1 cellular context compared by ENCODE assay signal in genomic region chr10:74753295-74754211, GRCh38.
TF ChIP-seq lines count a peak whose summit lies in the region.

No MANE protein-coding gene starts in this region.

TF ChIP-seq in HEK293, 187 proteins besides CTCF, POLR2A, EP300 and RAD21 (continued from another document and continues in another):
- TF ChIP-seq ZNF26 (tag by site-specific recombination; IDR thresholded peaks at IDR 0.05) (no peak), GLIS1 (tag by site-specific recombination; IDR thresholded peaks at IDR 0.05) (peak; percentile 80), OVOL3 (tag by site-specific recombination; IDR thresholded peaks at IDR 0.05) (no peak), ZNF529 (tag by site-specific recombination; IDR thresholded peaks at IDR 0.05; ENCODE audit: insufficient replicate concordance) (no peak), MZF1 (tag by site-specific recombination; IDR thresholded peaks at IDR 0.05; ENCODE audit: borderline replicate concordance) (no peak), ZSCAN30 (tag by site-specific recombination; IDR thresholded peaks at IDR 0.05) (peak; percentile 66; the same call in 1 of the 2 replicates), ZNF10 (tag by site-specific recombination; IDR thresholded peaks at IDR 0.05) (no peak), ZNF560 (tag by site-specific recombination; IDR thresholded peaks at IDR 0.05; ENCODE audit: borderline replicate concordance) (no peak), ZNF416 (tag by site-specific recombination; IDR thresholded peaks at IDR 0.05) (no peak), ZBTB1 (tag by site-specific recombination; IDR thresholded peaks at IDR 0.05) (no peak), ZNF155 (tag by site-specific recombination; IDR thresholded peaks at IDR 0.05) (no peak), ZBTB20 (tag by site-specific recombination; IDR thresholded peaks at IDR 0.05) (peak; percentile 62), KLF10 (tag by site-specific recombination; IDR thresholded peaks at IDR 0.05) (no peak), KLF16 (tag by site-specific recombination; IDR thresholded peaks at IDR 0.05) (0 out of 2 replicates have a peak, but pooled peaks have one; percentile 38), ZNF639 (tag by site-specific recombination; IDR thresholded peaks at IDR 0.05) (no peak), KLF8 (tag by site-specific recombination; IDR thresholded peaks at IDR 0.05) (no peak), ZNF239 (tag by site-specific recombination; IDR thresholded peaks at IDR 0.05) (no peak), ZIC2 (tag by site-specific recombination; IDR thresholded peaks at IDR 0.05) (peak; percentile 65), ZBTB8A (tag by site-specific recombination; IDR thresholded peaks at IDR 0.05) (peak; percentile 25; the same call in 1 of the 2 replicates), SALL2 (tag by site-specific recombination; IDR thresholded peaks at IDR 0.05; ENCODE audit: borderline replicate concordance) (no peak), ZNF23 (tag by site-specific recombination; IDR thresholded peaks at IDR 0.05; ENCODE audit: borderline replicate concordance) (no peak), ATF2 (tag by site-specific recombination; IDR thresholded peaks at IDR 0.05; ENCODE audit: low read depth) (no peak), ZFP3 (tag by site-specific recombination; IDR thresholded peaks at IDR 0.05; ENCODE audit: low read depth) (no peak), ZNF335 (tag by site-specific recombination; conservative IDR thresholded peaks at IDR 0.05) (peak; percentile 66), PRDM4 (tag by site-specific recombination; IDR thresholded peaks at IDR 0.05) (0 out of 2 replicates have a peak, but pooled peaks have one; percentile 11), ZFP41 (tag by site-specific recombination; IDR thresholded peaks at IDR 0.05; ENCODE audit: borderline replicate concordance) (no peak), ZFP69B (tag by site-specific recombination; IDR thresholded peaks at IDR 0.05) (no peak), KLF1 (tag by site-specific recombination; IDR thresholded peaks at IDR 0.05) (peak; percentile 48; the same call in 1 of the 2 replicates), ZFHX2 (tag by site-specific recombination; conservative IDR thresholded peaks at IDR 0.05) (0 out of 2 replicates have a peak, but pooled peaks have one; percentile 28), KLF7 (tag by site-specific recombination; IDR thresholded peaks at IDR 0.05; ENCODE audit: borderline replicate concordance) (no peak), ZNF704 (tag by site-specific recombination; IDR thresholded peaks at IDR 0.05) (no peak), ZNF830 (tag by site-specific recombination; IDR thresholded peaks at IDR 0.05; ENCODE audit: low read depth) (no peak), ZXDB (tag by site-specific recombination; IDR thresholded peaks at IDR 0.05) (no peak), ZNF837 (tag by site-specific recombination; IDR thresholded peaks at IDR 0.05) (no peak), GFI1B (tag by site-specific recombination; IDR thresholded peaks at IDR 0.05) (no peak), ZNF707 (tag by site-specific recombination; IDR thresholded peaks at IDR 0.05) (no peak), MEIS1 (CRISPR knock-in tag; IDR thresholded peaks at IDR 0.05; ENCODE audit: borderline replicate concordance) (no peak), PRDM1 (tag by site-specific recombination; IDR thresholded peaks at IDR 0.05) (no peak)
- TF ChIP-seq, protein P1, sequence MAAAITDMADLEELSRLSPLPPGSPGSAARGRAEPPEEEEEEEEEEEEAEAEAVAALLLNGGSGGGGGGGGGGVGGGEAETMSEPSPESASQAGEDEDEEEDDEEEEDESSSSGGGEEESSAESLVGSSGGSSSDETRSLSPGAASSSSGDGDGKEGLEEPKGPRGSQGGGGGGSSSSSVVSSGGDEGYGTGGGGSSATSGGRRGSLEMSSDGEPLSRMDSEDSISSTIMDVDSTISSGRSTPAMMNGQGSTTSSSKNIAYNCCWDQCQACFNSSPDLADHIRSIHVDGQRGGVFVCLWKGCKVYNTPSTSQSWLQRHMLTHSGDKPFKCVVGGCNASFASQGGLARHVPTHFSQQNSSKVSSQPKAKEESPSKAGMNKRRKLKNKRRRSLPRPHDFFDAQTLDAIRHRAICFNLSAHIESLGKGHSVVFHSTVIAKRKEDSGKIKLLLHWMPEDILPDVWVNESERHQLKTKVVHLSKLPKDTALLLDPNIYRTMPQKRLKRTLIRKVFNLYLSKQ (tag by site-specific recombination; IDR thresholded peaks at IDR 0.05; ENCODE audit: borderline replicate concordance) = no peak
- TF ChIP-seq, protein P2, sequence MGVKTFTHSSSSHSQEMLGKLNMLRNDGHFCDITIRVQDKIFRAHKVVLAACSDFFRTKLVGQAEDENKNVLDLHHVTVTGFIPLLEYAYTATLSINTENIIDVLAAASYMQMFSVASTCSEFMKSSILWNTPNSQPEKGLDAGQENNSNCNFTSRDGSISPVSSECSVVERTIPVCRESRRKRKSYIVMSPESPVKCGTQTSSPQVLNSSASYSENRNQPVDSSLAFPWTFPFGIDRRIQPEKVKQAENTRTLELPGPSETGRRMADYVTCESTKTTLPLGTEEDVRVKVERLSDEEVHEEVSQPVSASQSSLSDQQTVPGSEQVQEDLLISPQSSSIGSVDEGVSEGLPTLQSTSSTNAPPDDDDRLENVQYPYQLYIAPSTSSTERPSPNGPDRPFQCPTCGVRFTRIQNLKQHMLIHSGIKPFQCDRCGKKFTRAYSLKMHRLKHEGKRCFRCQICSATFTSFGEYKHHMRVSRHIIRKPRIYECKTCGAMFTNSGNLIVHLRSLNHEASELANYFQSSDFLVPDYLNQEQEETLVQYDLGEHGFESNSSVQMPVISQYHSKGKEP (tag by site-specific recombination; IDR thresholded peaks at IDR 0.05) = no peak
- TF ChIP-seq, protein P3, sequence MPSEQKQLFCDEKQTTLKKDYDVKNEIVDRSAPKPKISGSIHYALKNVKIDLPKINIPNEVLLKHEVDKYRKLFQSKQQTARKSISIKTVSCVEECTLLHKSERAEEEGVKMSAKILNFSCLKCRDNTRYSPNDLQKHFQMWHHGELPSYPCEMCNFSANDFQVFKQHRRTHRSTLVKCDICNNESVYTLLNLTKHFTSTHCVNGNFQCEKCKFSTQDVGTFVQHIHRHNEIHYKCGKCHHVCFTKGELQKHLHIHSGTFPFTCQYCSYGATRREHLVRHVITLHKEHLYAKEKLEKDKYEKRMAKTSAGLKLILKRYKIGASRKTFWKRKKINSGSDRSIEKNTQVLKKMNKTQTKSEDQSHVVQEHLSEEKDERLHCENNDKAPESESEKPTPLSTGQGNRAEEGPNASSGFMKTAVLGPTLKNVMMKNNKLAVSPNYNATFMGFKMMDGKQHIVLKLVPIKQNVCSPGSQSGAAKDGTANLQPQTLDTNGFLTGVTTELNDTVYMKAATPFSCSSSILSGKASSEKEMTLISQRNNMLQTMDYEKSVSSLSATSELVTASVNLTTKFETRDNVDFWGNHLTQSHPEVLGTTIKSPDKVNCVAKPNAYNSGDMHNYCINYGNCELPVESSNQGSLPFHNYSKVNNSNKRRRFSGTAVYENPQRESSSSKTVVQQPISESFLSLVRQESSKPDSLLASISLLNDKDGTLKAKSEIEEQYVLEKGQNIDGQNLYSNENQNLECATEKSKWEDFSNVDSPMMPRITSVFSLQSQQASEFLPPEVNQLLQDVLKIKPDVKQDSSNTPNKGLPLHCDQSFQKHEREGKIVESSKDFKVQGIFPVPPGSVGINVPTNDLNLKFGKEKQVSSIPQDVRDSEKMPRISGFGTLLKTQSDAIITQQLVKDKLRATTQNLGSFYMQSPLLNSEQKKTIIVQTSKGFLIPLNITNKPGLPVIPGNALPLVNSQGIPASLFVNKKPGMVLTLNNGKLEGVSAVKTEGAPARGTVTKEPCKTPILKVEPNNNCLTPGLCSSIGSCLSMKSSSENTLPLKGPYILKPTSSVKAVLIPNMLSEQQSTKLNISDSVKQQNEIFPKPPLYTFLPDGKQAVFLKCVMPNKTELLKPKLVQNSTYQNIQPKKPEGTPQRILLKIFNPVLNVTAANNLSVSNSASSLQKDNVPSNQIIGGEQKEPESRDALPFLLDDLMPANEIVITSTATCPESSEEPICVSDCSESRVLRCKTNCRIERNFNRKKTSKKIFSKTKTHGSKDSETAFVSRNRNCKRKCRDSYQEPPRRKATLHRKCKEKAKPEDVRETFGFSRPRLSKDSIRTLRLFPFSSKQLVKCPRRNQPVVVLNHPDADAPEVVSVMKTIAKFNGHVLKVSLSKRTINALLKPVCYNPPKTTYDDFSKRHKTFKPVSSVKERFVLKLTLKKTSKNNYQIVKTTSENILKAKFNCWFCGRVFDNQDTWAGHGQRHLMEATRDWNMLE (tag by site-specific recombination; conservative IDR thresholded peaks at IDR 0.05; ENCODE audit: low read depth) = no peak
- TF ChIP-seq, protein P4, sequence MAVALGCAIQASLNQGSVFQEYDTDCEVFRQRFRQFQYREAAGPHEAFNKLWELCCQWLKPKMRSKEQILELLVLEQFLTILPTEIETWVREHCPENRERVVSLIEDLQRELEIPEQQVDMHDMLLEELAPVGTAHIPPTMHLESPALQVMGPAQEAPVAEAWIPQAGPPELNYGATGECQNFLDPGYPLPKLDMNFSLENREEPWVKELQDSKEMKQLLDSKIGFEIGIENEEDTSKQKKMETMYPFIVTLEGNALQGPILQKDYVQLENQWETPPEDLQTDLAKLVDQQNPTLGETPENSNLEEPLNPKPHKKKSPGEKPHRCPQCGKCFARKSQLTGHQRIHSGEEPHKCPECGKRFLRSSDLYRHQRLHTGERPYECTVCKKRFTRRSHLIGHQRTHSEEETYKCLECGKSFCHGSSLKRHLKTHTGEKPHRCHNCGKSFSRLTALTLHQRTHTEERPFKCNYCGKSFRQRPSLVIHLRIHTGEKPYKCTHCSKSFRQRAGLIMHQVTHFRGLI (tag by site-specific recombination; IDR thresholded peaks at IDR 0.05) = no peak
